Comparison of ENCODE assay signal across 17 cellular contexts in the genomic region with DNA sequence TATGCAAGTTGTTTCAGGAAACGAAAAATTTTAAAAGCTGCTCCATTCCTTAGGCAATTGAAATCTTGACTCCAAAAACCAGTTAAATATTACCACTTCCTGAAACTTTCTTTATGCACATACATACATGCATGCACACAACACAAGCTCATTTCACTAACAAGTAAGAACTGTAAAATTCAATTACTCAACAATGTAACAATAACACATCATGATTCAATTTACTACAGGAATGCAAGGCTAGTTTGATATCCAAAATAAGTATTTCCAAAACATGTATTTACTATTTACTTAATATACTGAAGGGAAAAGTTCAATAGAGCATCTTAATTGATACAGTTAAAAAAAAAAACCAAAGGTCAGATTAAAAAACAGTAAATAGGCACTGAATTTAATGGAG.
"Had no signal": no experiment of that assay in that cellular context is flagged by ENCODE, and none has a peak within 500 bp of the region (broad histone marks: within the 10 kb centered on the region; RNA-seq: fewer than 3 reads in every experiment).

No MANE protein-coding gene starts in this region.

- H3K27me3 ChIP-seq: cardiac muscle cell, dorsolateral prefrontal cortex, pancreas, tibial nerve, uterus had no signal

- H3K27me3 Mint-ChIP-seq: activated CD4-positive, alpha-beta T cell treated with anti-CD3 and anti-CD28 coated beads, Interleukin-2, amount 10 ng/mL, durations not matched to agents 24 days and 14 days; activated naive CD4-positive, alpha-beta T cell treated with anti-CD3 and anti-CD28 coated beads, Interleukin-2, amount 50 U/mL, for 24 hours; memory B cell; naive thymus-derived CD4-positive, alpha-beta T cell; T-helper 17 cell had no signal

- H3K27ac Mint-ChIP-seq: activated CD4-positive, alpha-beta T cell treated with anti-CD3 and anti-CD28 coated beads, Interleukin-2, amount 10 ng/mL, durations not matched to agents 24 days and 14 days; activated naive CD4-positive, alpha-beta T cell treated with anti-CD3 and anti-CD28 coated beads, Interleukin-2, amount 50 U/mL, for 24 hours; memory B cell; stimulated activated effector memory CD8-positive, alpha-beta T cell treated with anti-CD3 and anti-CD28 coated beads, Interleukin-12 subunit alpha, Interleukin-12 subunit beta, amount 100 ng/mL, for 72 hours; T-helper 17 cell had no signal

- H3K27ac ChIP-seq: cardiac muscle cell, dorsolateral prefrontal cortex, pancreas, tibial nerve, uterus had no signal

- ATAC-seq: esophagus mucosa; left ventricle myocardium superior; mucosa of descending colon; naive thymus-derived CD4-positive, alpha-beta T cell; pancreas; stimulated activated effector memory CD8-positive, alpha-beta T cell treated with anti-CD3 and anti-CD28 coated beads, Interleukin-12 subunit alpha, Interleukin-12 subunit beta, amount 100 ng/mL, for 72 hours; T-helper 17 cell had no signal

- H3K4me3 ChIP-seq: cardiac muscle cell, dorsolateral prefrontal cortex, mucosa of descending colon, pancreas, tibial nerve, uterus had no signal

- H3K4me1 ChIP-seq: pancreas, uterus had no signal

- H3K9me3 ChIP-seq: pancreas had no signal

- DNase-seq: activated CD4-positive, alpha-beta T cell treated with anti-CD3 and anti-CD28 coated beads, Interleukin-2, amount 10 ng/mL, durations not matched to agents 24 days and 14 days; dorsolateral prefrontal cortex; hypothalamus; left ventricle myocardium superior; mucosa of descending colon; naive thymus-derived CD4-positive, alpha-beta T cell; pancreas; stimulated activated CD4-positive, alpha-beta T cell treated with anti-CD3 and anti-CD28 coated beads, Interleukin-12 subunit alpha, Interleukin-12 subunit beta, amount 100 ng/mL, for 4 hours; stimulated activated CD4-positive, alpha-beta T cell treated with anti-CD3 and anti-CD28 coated beads, Interleukin-2, amount 100 ng/mL, for 24 hours; T-helper 17 cell; uterus had no signal

- H3K4me3 Mint-ChIP-seq: activated CD4-positive, alpha-beta T cell treated with anti-CD3 and anti-CD28 coated beads, Interleukin-2, amount 10 ng/mL, durations not matched to agents 24 days and 14 days; activated naive CD4-positive, alpha-beta T cell treated with anti-CD3 and anti-CD28 coated beads, Interleukin-2, amount 50 U/mL, for 24 hours; memory B cell; stimulated activated effector memory CD8-positive, alpha-beta T cell treated with anti-CD3 and anti-CD28 coated beads, Interleukin-12 subunit alpha, Interleukin-12 subunit beta, amount 100 ng/mL, for 72 hours; T-helper 17 cell had no signal
